In genomic region chr6:116363759-116364158, GRCh38 we compare ENCODE assay signal across 11 cellular contexts. TPM values are rescaled to one million over a fixed set of nuclear protein-coding genes. Genes with fewer than 3 reads are reported as not detected.
DNase-seq lines count a peak whose midpoint lies in the region; ATAC-seq and TF ChIP-seq lines count a peak whose summit lies in the region.
"Had no signal": no experiment of that assay in that cellular context is flagged by ENCODE, and none has a peak within 500 bp of the region (broad histone marks: within the 10 kb centered on the region; RNA-seq: fewer than 3 reads in every experiment).

No MANE protein-coding gene starts in this region.

- H2AFZ ChIP-seq in fibroblast of lung (ENCODE audit: low read length) (no peak overlapping the region), smooth muscle cell (ENCODE audit: low read depth) (peak overlapping the region; percentile 5)

- H3K4me1 ChIP-seq in fibroblast of lung (ENCODE audit: control insufficient read depth, extremely low read depth, insufficient read depth, low read length) (no peaks in the 10 kb centered on the region), smooth muscle cell (ENCODE audit: low read depth) (peaks cover 10% of the 10 kb centered on the region), endodermal cell (ENCODE audit: control insufficient read depth, insufficient read depth, low read length) (no peaks in the 10 kb centered on the region)

- H3K36me3 Mint-ChIP-seq in endodermal cell (ENCODE audit: low read depth), result no peaks in the 10 kb centered on the region
- H3K36me3 Mint-ChIP-seq: activated naive CD8-positive, alpha-beta T cell treated with anti-CD3 and anti-CD28 coated beads, Interleukin-2, amount 10 ng/mL, durations not matched to agents 7 days and 5 days had no signal

- no peak overlapping the region for H3K4me3 ChIP-seq in fibroblast of lung (replicated peaks in 1 of 4; ENCODE audit: control extremely low read depth in 1 of 4, insufficient read depth in 1 of 4, low read depth in 3 of 4, low read length in 4 of 4)
- no peak overlapping the region for H3K4me3 ChIP-seq in smooth muscle cell
- H3K4me3 ChIP-seq in endodermal cell (ENCODE audit: low read length), result no peak overlapping the region

- no peaks in the 10 kb centered on the region for H3K9me3 Mint-ChIP-seq in endodermal cell
- H3K9me3 Mint-ChIP-seq: activated naive CD8-positive, alpha-beta T cell treated with anti-CD3 and anti-CD28 coated beads, Interleukin-2, amount 10 ng/mL, durations not matched to agents 7 days and 5 days had no signal

- no peak overlapping the region for H3K27ac Mint-ChIP-seq in endodermal cell
- H3K27ac Mint-ChIP-seq: activated naive CD8-positive, alpha-beta T cell treated with anti-CD3 and anti-CD28 coated beads, Interleukin-2, amount 10 ng/mL, durations not matched to agents 7 days and 5 days had no signal

- H3K36me3 ChIP-seq in fibroblast of lung (ENCODE audit: control insufficient read depth, insufficient read depth, low read length) (no peaks in the 10 kb centered on the region), smooth muscle cell (ENCODE audit: low read depth) (no peaks in the 10 kb centered on the region), endodermal cell (ENCODE audit: control insufficient read depth, insufficient read depth, low read length) (no peaks in the 10 kb centered on the region)

- no peak for TF ChIP-seq CTCF in fibroblast of lung (conservative IDR thresholded peaks at IDR 0.05 in 1 of 2, IDR thresholded peaks at IDR 0.05 in 1 of 2; ENCODE audit: low read depth in 1 of 2, low read length in 2 of 2)
- no peak for TF ChIP-seq CTCF in smooth muscle cell (IDR thresholded peaks at IDR 0.05; ENCODE audit: borderline replicate concordance, insufficient read depth, poor library complexity, severe bottlenecking)
- TF ChIP-seq CTCF in endodermal cell (conservative IDR thresholded peaks at IDR 0.05), result no peak

- H3K27ac ChIP-seq in fibroblast of lung (ENCODE audit: insufficient read depth, low read length) (no peak overlapping the region), smooth muscle cell (ENCODE audit: low read depth) (peak overlapping the region; percentile 56), endodermal cell (ENCODE audit: low read depth, low read length) (no peak overlapping the region)

- no peak for ATAC-seq in HG03460 (IDR thresholded peaks at IDR 0.05; ENCODE audit: unreplicated experiment)

- no peaks in the 10 kb centered on the region for H3K27me3 Mint-ChIP-seq in endodermal cell (ENCODE audit: insufficient read depth)

- no peaks in the 10 kb centered on the region for H3K4me1 Mint-ChIP-seq in endodermal cell
- H3K4me1 Mint-ChIP-seq: activated naive CD8-positive, alpha-beta T cell treated with anti-CD3 and anti-CD28 coated beads, Interleukin-2, amount 10 ng/mL, durations not matched to agents 7 days and 5 days had no signal

- no peaks in the 10 kb centered on the region for H3K27me3 ChIP-seq in fibroblast of lung (ENCODE audit: control insufficient read depth, insufficient read depth, low read length)
- H3K27me3 ChIP-seq in smooth muscle cell (ENCODE audit: low read depth), result no peaks in the 10 kb centered on the region
- H3K27me3 ChIP-seq in endodermal cell (ENCODE audit: control insufficient read depth, insufficient read depth, low read length, poor library complexity, severe bottlenecking), result no peaks in the 10 kb centered on the region

- DNase-seq in HCEC 1CT (peak; percentile 68), SKM-1 (lab: John Stamatoyannopoulos, UW; ENCODE audit: unreplicated experiment) (peak; percentile 32), fibroblast of lung (ENCODE audit: low read depth in 2 of 2) (peak; percentile 40 to 74), smooth muscle cell (lab: John Stamatoyannopoulos, UW; ENCODE audit: unreplicated experiment) (no peak), endodermal cell (no peak), erythroblast (lab: John Stamatoyannopoulos, UW) (no peak)
- DNase-seq: activated naive CD8-positive, alpha-beta T cell treated with anti-CD3 and anti-CD28 coated beads, Interleukin-2, amount 10 ng/mL, durations not matched to agents 7 days and 5 days; effector memory CD4-positive, alpha-beta T cell; NCI-H1105; NCI-H774 had no signal

- H3K79me2 ChIP-seq in fibroblast of lung (ENCODE audit: control insufficient read depth, insufficient read depth, low read length) (no peaks in the 10 kb centered on the region), smooth muscle cell (ENCODE audit: low read depth) (no peaks in the 10 kb centered on the region)

- TF ChIP-seq POLR2A in erythroblast (IDR thresholded peaks at IDR 0.05; ENCODE audit: low read length), result no peak

- no peaks in the 10 kb centered on the region for H3F3A ChIP-seq in smooth muscle cell (ENCODE audit: low read depth)

- no peaks in the 10 kb centered on the region for H4K20me1 ChIP-seq in fibroblast of lung (ENCODE audit: control insufficient read depth, extremely low read depth, insufficient read depth, low read length)
- no peaks in the 10 kb centered on the region for H4K20me1 ChIP-seq in smooth muscle cell (ENCODE audit: low read depth)

- H3K9ac ChIP-seq in fibroblast of lung (ENCODE audit: insufficient read depth, low read length), result no peak overlapping the region
- no peak overlapping the region for H3K9ac ChIP-seq in smooth muscle cell (ENCODE audit: low read depth)
- no peak overlapping the region for H3K9ac ChIP-seq in endodermal cell (ENCODE audit: extremely low read depth, low read length, poor library complexity, severe bottlenecking)

- H3K9me3 ChIP-seq in fibroblast of lung (ENCODE audit: control insufficient read depth, insufficient read depth, low read depth, low read length) (no peaks in the 10 kb centered on the region), smooth muscle cell (replicated peaks; ENCODE audit: low read depth) (no peaks in the 10 kb centered on the region), endodermal cell (ENCODE audit: control insufficient read depth, low read length) (no peaks in the 10 kb centered on the region)

- H3K4me3 Mint-ChIP-seq in endodermal cell, result no peak overlapping the region
- H3K4me3 Mint-ChIP-seq: activated naive CD8-positive, alpha-beta T cell treated with anti-CD3 and anti-CD28 coated beads, Interleukin-2, amount 10 ng/mL, durations not matched to agents 7 days and 5 days had no signal

- H3K4me2 ChIP-seq in fibroblast of lung (ENCODE audit: extremely low read depth, insufficient read depth, low read length) (peak overlapping the region; percentile 4), smooth muscle cell (peak overlapping the region; percentile 77)

RNA-seq across cellular contexts. Expression of gene DSE, which starts 7.0 kb away (rescaled TPM):
- total RNA-seq in fibroblast of lung (89.2 and 106 TPM in 2 replicates), smooth muscle cell (76.2 and 93.1 TPM in 2 replicates), endodermal cell (10 to 100 TPM; 42.3 to 44.3 TPM)
- polyA plus RNA-seq in fibroblast of lung (29.0 and 71.0 TPM in 2 replicates), smooth muscle cell (35.0 and 38.6 TPM in 2 replicates)
- polyA plus RNA-seq in fibroblast of lung (2012), result 23.2 and 54.1 TPM in 2 replicates
- 48.9 and 75.0 TPM in 2 replicates for polyA minus RNA-seq in fibroblast of lung (ENCODE audit: low replicate concordance)
- 18.9 TPM for polyA plus RNA-seq in endodermal cell (2013, experiment 1 of 2)
- 17.5 TPM for polyA plus RNA-seq in endodermal cell (2013, experiment 2 of 2)

Comparison
In these comparisons a context has a peak if more than half of its experiments do, and no peak if none do; other contexts are left out.
1. DNase-seq: peak in HCEC 1CT (single experiment), SKM-1 (single experiment) and fibroblast of lung (2 of 2); none in smooth muscle cell (single experiment), endodermal cell (single experiment) and erythroblast (0 of 2).